10 cellular contexts compared by ENCODE assay signal in genomic region chr7:2104716-2105115, GRCh38.
A peak's percentile ranks its signal among the peaks of the same experiment; 100 is the strongest.
DNase-seq lines count a peak whose midpoint lies in the region; ATAC-seq and TF ChIP-seq lines count a peak whose summit lies in the region.
"Had no signal": no experiment of that assay in that cellular context is flagged by ENCODE, and none has a peak within 500 bp of the region (broad histone marks: within the 10 kb centered on the region; RNA-seq: fewer than 3 reads in every experiment).

No MANE protein-coding gene starts in this region.

- H2AFZ ChIP-seq in OCI-LY3 (ENCODE audit: low read depth, low read length), result no peak overlapping the region

- H3K9ac ChIP-seq in OCI-LY3 (ENCODE audit: low read length), result no peak overlapping the region

- no peaks in the 10 kb centered on the region for H3K27me3 ChIP-seq in OCI-LY3 (ENCODE audit: low read depth, low read length)
- no peaks in the 10 kb centered on the region for H3K27me3 ChIP-seq in esophagus muscularis mucosa
- H3K27me3 ChIP-seq in gastrocnemius medialis, result no peaks in the 10 kb centered on the region
- H3K27me3 ChIP-seq: left lung had no signal

- H3K9me3 ChIP-seq in OCI-LY3 (ENCODE audit: insufficient read depth, low read length) (no peaks in the 10 kb centered on the region), esophagus muscularis mucosa (no peaks in the 10 kb centered on the region), gastrocnemius medialis (no peaks in the 10 kb centered on the region)
- H3K9me3 ChIP-seq: left lung had no signal

- no peak overlapping the region for H3K27ac ChIP-seq in OCI-LY3 (ENCODE audit: low read length)
- H3K27ac ChIP-seq in esophagus muscularis mucosa (replicated peaks in 1 of 4), result peak overlapping the region; percentile 60 to 76 (median 62)
- peak overlapping the region in 3 of 4 donors; percentile 6 to 22 (median 14) for H3K27ac ChIP-seq in gastrocnemius medialis
- H3K27ac ChIP-seq: left lung had no signal

- TF ChIP-seq POLR2A in esophagus muscularis mucosa (IDR thresholded peaks at IDR 0.05; ENCODE audit: low read depth) (no peak), gastrocnemius medialis (IDR thresholded peaks at IDR 0.05) (no peak)

- H3K4me3 ChIP-seq in OCI-LY3 (ENCODE audit: low read length) (no peak overlapping the region), esophagus muscularis mucosa (peak overlapping the region in 1 of 4 donors; percentile 41), gastrocnemius medialis (no peak overlapping the region)
- H3K4me3 ChIP-seq: left lung had no signal

- in situ Hi-C loops in gastrocnemius medialis (cut with MboI; ENCODE audit: low sequenced_read_pairs in 4 of 4), result no loop called here

- whole genome bisulfite sequencing in esophagus muscularis mucosa, result 65% methylated on average over 6 of the region's 14 CpGs

- peaks cover 24% of the 10 kb centered on the region for H3K4me1 ChIP-seq in OCI-LY3 (ENCODE audit: low read length)
- H3K4me1 ChIP-seq in esophagus muscularis mucosa, result peaks cover 33 to 65% (median 50%) of the 10 kb centered on the region in 4 donors
- H3K4me1 ChIP-seq in gastrocnemius medialis, result peaks cover 28% of the 10 kb centered on the region in 2 donors

- no peaks in the 10 kb centered on the region for H3K36me3 ChIP-seq in OCI-LY3 (replicated peaks; ENCODE audit: low read depth, low read length)
- H3K36me3 ChIP-seq in esophagus muscularis mucosa, result no peaks in the 10 kb centered on the region
- H3K36me3 ChIP-seq in gastrocnemius medialis, result no peaks in the 10 kb centered on the region

- no peak for TF ChIP-seq EP300 in esophagus muscularis mucosa (IDR thresholded peaks at IDR 0.05)

- no peak for ATAC-seq in gastrocnemius medialis
- ATAC-seq in GM19395 (IDR thresholded peaks at IDR 0.05; ENCODE audit: unreplicated experiment), result no peak

- H3K79me2 ChIP-seq in OCI-LY3 (ENCODE audit: low read length), result 0 out of 2 replicates have a peak, but pooled peaks cover 2% of the 10 kb centered on the region

- H3K4me2 ChIP-seq in OCI-LY3 (ENCODE audit: low read length), result peak overlapping the region; percentile 30

- 0 out of 2 replicates have a peak, but pooled peaks cover 3% of the 10 kb centered on the region for H4K20me1 ChIP-seq in OCI-LY3 (ENCODE audit: insufficient read depth, low read length)

- intact Hi-C loops in esophagus muscularis mucosa (cut with DNase I) (loop anchor here (1.0 to 10.0 kb wide), 2 partner anchors 105 to 520 kb away; no protein-coding TSS in a partner anchor), gastrocnemius medialis (cut with DNase I; ENCODE audit: low total_unique reads) (loop anchor here (1.0 to 10.0 kb wide), 2 partner anchors 50 to 105 kb away; no protein-coding TSS in a partner anchor)

- DNase-seq in GM04504 (ENCODE audit: low read depth), result peak; percentile 25
- DNase-seq in esophagus muscularis mucosa (ENCODE audit: extremely low spot score), result no peak
- no peak for DNase-seq in gastrocnemius medialis
- DNase-seq in NCI-H345 treated with DMSO at 0.1 percent for 48 hours (lab: John Stamatoyannopoulos, UW; ENCODE audit: unreplicated experiment), result no peak
- no peak for DNase-seq in activated effector memory CD4-positive, alpha-beta T cell treated with Interleukin-2 at 50 U/mL for 16 hours
- no peak for DNase-seq in activated gamma-delta T cell (lab: John Stamatoyannopoulos, UW)
- DNase-seq: NCI-H1417 treated with DMSO at 0.1 percent for 48 hours had no signal

- TF ChIP-seq CTCF in OCI-LY3 (IDR thresholded peaks at IDR 0.05; ENCODE audit: low read depth, low read length) (no peak), esophagus muscularis mucosa (IDR thresholded peaks at IDR 0.05) (no peak), gastrocnemius medialis (IDR thresholded peaks at IDR 0.05 in 4 of 5, conservative IDR thresholded peaks at IDR 0.05 in 1 of 5) (no peak)
